In the genomic region with DNA sequence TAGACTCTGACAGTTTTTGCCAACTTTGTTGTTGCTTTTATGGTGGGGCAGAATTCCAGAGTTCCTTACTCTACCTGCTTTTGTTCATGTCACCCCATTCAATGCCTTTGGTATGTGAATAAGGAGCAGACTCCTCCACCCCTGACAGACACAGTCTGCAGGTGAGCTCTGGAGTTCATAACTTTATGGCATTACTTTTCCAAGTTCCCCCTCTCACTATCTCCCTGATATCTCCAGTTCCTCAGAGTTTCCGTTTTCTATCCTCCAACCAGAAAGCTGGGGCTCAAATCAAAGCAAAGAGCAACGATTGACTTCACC, we compare ENCODE assay signal across 1 cellular context.
TF ChIP-seq lines count a peak whose summit lies in the region.

No MANE protein-coding gene starts in this region.

TF ChIP-seq in GM23338, 12 proteins besides CTCF, POLR2A, EP300 and RAD21 (continued from another document):
- TF ChIP-seq, protein P1, sequence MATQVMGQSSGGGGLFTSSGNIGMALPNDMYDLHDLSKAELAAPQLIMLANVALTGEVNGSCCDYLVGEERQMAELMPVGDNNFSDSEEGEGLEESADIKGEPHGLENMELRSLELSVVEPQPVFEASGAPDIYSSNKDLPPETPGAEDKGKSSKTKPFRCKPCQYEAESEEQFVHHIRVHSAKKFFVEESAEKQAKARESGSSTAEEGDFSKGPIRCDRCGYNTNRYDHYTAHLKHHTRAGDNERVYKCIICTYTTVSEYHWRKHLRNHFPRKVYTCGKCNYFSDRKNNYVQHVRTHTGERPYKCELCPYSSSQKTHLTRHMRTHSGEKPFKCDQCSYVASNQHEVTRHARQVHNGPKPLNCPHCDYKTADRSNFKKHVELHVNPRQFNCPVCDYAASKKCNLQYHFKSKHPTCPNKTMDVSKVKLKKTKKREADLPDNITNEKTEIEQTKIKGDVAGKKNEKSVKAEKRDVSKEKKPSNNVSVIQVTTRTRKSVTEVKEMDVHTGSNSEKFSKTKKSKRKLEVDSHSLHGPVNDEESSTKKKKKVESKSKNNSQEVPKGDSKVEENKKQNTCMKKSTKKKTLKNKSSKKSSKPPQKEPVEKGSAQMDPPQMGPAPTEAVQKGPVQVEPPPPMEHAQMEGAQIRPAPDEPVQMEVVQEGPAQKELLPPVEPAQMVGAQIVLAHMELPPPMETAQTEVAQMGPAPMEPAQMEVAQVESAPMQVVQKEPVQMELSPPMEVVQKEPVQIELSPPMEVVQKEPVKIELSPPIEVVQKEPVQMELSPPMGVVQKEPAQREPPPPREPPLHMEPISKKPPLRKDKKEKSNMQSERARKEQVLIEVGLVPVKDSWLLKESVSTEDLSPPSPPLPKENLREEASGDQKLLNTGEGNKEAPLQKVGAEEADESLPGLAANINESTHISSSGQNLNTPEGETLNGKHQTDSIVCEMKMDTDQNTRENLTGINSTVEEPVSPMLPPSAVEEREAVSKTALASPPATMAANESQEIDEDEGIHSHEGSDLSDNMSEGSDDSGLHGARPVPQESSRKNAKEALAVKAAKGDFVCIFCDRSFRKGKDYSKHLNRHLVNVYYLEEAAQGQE (IDR thresholded peaks at IDR 0.05; ENCODE audit: unreplicated experiment) = no peak
- TF ChIP-seq EZH2 (IDR thresholded peaks at IDR 0.05; ENCODE audit: low read depth, unreplicated experiment) (no peak), POLR2AphosphoS5 (IDR thresholded peaks at IDR 0.05; ENCODE audit: low read depth) (no peak), EZH2phosphoT487 (IDR thresholded peaks at IDR 0.05; ENCODE audit: unreplicated experiment) (no peak), NANOG (IDR thresholded peaks at IDR 0.05; ENCODE audit: borderline replicate concordance) (no peak), STAT1 (IDR thresholded peaks at IDR 0.05; ENCODE audit: unreplicated experiment) (no peak), ZNF114 (CRISPR knock-in tag; IDR thresholded peaks at IDR 0.05) (no peak), ZNF331 (CRISPR knock-in tag; IDR thresholded peaks at IDR 0.05; ENCODE audit: low read depth) (no peak), CREB1 (CRISPR knock-in tag; IDR thresholded peaks at IDR 0.05; ENCODE audit: low read depth) (no peak), JUNB (IDR thresholded peaks at IDR 0.05; ENCODE audit: unreplicated experiment) (no peak)
- TF ChIP-seq, protein P2, sequence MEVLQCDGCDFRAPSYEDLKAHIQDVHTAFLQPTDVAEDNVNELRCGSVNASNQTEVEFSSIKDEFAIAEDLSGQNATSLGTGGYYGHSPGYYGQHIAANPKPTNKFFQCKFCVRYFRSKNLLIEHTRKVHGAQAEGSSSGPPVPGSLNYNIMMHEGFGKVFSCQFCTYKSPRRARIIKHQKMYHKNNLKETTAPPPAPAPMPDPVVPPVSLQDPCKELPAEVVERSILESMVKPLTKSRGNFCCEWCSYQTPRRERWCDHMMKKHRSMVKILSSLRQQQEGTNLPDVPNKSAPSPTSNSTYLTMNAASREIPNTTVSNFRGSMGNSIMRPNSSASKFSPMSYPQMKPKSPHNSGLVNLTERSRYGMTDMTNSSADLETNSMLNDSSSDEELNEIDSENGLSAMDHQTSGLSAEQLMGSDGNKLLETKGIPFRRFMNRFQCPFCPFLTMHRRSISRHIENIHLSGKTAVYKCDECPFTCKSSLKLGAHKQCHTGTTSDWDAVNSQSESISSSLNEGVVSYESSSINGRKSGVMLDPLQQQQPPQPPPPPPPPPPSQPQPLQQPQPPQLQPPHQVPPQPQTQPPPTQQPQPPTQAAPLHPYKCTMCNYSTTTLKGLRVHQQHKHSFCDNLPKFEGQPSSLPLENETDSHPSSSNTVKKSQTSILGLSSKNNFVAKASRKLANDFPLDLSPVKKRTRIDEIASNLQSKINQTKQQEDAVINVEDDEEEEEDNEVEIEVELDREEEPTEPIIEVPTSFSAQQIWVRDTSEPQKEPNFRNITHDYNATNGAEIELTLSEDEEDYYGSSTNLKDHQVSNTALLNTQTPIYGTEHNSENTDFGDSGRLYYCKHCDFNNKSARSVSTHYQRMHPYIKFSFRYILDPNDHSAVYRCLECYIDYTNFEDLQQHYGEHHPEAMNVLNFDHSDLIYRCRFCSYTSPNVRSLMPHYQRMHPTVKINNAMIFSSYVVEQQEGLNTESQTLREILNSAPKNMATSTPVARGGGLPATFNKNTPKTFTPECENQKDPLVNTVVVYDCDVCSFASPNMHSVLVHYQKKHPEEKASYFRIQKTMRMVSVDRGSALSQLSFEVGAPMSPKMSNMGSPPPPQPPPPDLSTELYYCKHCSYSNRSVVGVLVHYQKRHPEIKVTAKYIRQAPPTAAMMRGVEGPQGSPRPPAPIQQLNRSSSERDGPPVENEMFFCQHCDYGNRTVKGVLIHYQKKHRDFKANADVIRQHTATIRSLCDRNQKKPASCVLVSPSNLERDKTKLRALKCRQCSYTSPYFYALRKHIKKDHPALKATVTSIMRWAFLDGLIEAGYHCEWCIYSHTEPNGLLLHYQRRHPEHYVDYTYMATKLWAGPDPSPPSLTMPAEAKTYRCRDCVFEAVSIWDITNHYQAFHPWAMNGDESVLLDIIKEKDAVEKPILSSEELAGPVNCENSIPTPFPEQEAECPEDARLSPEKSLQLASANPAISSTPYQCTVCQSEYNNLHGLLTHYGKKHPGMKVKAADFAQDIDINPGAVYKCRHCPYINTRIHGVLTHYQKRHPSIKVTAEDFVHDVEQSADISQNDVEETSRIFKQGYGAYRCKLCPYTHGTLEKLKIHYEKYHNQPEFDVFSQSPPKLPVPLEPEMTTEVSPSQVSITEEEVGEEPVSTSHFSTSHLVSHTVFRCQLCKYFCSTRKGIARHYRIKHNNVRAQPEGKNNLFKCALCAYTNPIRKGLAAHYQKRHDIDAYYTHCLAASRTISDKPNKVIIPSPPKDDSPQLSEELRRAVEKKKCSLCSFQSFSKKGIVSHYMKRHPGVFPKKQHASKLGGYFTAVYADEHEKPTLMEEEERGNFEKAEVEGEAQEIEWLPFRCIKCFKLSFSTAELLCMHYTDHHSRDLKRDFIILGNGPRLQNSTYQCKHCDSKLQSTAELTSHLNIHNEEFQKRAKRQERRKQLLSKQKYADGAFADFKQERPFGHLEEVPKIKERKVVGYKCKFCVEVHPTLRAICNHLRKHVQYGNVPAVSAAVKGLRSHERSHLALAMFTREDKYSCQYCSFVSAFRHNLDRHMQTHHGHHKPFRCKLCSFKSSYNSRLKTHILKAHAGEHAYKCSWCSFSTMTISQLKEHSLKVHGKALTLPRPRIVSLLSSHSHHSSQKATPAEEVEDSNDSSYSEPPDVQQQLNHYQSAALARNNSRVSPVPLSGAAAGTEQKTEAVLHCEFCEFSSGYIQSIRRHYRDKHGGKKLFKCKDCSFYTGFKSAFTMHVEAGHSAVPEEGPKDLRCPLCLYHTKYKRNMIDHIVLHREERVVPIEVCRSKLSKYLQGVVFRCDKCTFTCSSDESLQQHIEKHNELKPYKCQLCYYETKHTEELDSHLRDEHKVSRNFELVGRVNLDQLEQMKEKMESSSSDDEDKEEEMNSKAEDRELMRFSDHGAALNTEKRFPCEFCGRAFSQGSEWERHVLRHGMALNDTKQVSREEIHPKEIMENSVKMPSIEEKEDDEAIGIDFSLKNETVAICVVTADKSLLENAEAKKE (CRISPR knock-in tag; IDR thresholded peaks at IDR 0.05) = no peak
